25 cellular contexts compared by ENCODE assay signal in genomic region chr3:138854204-138854603, GRCh38. TPM values are rescaled to one million over a fixed set of nuclear protein-coding genes. Genes with fewer than 3 reads are reported as not detected.
DNase-seq lines count a peak whose midpoint lies in the region; ATAC-seq and TF ChIP-seq lines count a peak whose summit lies in the region.
"Had no signal": no experiment of that assay in that cellular context is flagged by ENCODE, and none has a peak within 500 bp of the region (broad histone marks: within the 10 kb centered on the region; RNA-seq: fewer than 3 reads in every experiment).

No MANE protein-coding gene starts in this region.

- no peaks in the 10 kb centered on the region for H4K20me1 ChIP-seq in hepatocyte (ENCODE audit: insufficient read depth, poor library complexity, severe bottlenecking)

- no peak for DNase-seq in left ventricle myocardium superior
- DNase-seq in cardiac septum (ENCODE audit: low spot score), result no peak
- no peak for DNase-seq in T-helper 17 cell
- DNase-seq in hepatocyte (ENCODE audit: low spot score), result no peak
- DNase-seq in gastrocnemius medialis, result no peak
- DNase-seq: Caco-2; CD8-positive, alpha-beta T cell; GDM1; HCEC 1CT; NCI-H1048; NCI-H1417; NCI-H187; NCI-H2081 treated with DMSO at 0.1 percent for 48 hours; NCI-H446; NCI-H69; SIG-M5 had no signal

- H3K4me3 ChIP-seq in hepatocyte (no peak overlapping the region), gastrocnemius medialis (no peak overlapping the region)
- H3K4me3 ChIP-seq: GM12878, SK-N-MC had no signal

- H2AFZ ChIP-seq in hepatocyte, result no peak overlapping the region

- H3K27me3 Mint-ChIP-seq in T-helper 17 cell, result peaks cover 5% of the 10 kb centered on the region
- H3K27me3 Mint-ChIP-seq: IgD-negative memory B cell had no signal

- H3K27me3 ChIP-seq in hepatocyte (no peaks in the 10 kb centered on the region), gastrocnemius medialis (no peaks in the 10 kb centered on the region)

- ATAC-seq in left ventricle myocardium superior (peak; percentile 57), T-helper 17 cell (no peak), gastrocnemius medialis (peak; percentile 53 to 54), GM21723 (IDR thresholded peaks at IDR 0.05; ENCODE audit: unreplicated experiment) (no peak), HG03460 (IDR thresholded peaks at IDR 0.05; ENCODE audit: unreplicated experiment) (no peak), HG02763 (IDR thresholded peaks at IDR 0.05; ENCODE audit: unreplicated experiment) (no peak)
- ATAC-seq: CD8-positive, alpha-beta T cell; GM12878; Panc1 had no signal

- TF ChIP-seq POLR2A in gastrocnemius medialis (IDR thresholded peaks at IDR 0.05), result no peak

- H3K36me3 ChIP-seq in hepatocyte (replicated peaks; ENCODE audit: insufficient read depth, low read depth), result no peaks in the 10 kb centered on the region
- H3K36me3 ChIP-seq in gastrocnemius medialis, result no peaks in the 10 kb centered on the region

- H3K4me1 Mint-ChIP-seq in T-helper 17 cell, result no peaks in the 10 kb centered on the region

- 79% methylated on average over 3 of the region's 3 CpGs for WGBS in hepatocyte (ENCODE audit: low lambda C conversion rate, missing lambda C conversion rate)

- peak overlapping the region; percentile 59 for H3K27ac ChIP-seq in hepatocyte
- H3K27ac ChIP-seq in gastrocnemius medialis, result no peak overlapping the region
- H3K27ac ChIP-seq: C4-2B, RWPE1, SK-N-MC had no signal

- no peak overlapping the region for H3K4me2 ChIP-seq in hepatocyte

- in situ Hi-C loops in gastrocnemius medialis (cut with MboI; ENCODE audit: low sequenced_read_pairs in 4 of 4), result no loop called here

- no peak for TF ChIP-seq CTCF in hepatocyte (IDR thresholded peaks at IDR 0.05; ENCODE audit: poor library complexity)
- TF ChIP-seq CTCF in gastrocnemius medialis (IDR thresholded peaks at IDR 0.05 in 4 of 5, conservative IDR thresholded peaks at IDR 0.05 in 1 of 5), result no peak

- intact Hi-C loops in left ventricle myocardium superior (cut with micrococcal nuclease), result no loop called here
- intact Hi-C loops in cardiac septum (cut with DNase I), result no loop called here
- intact Hi-C loops in gastrocnemius medialis (cut with DNase I; ENCODE audit: low total_unique reads), result no loop called here

- no peaks in the 10 kb centered on the region for H3K36me3 Mint-ChIP-seq in T-helper 17 cell (ENCODE audit: low read depth)
- H3K36me3 Mint-ChIP-seq: CD8-positive, alpha-beta T cell; IgD-negative memory B cell had no signal

- H3K27ac Mint-ChIP-seq in T-helper 17 cell, result peak overlapping the region; percentile 54
- H3K27ac Mint-ChIP-seq: CD8-positive, alpha-beta T cell; IgD-negative memory B cell had no signal

- H3K9me2 ChIP-seq in hepatocyte (replicated peaks; ENCODE audit: insufficient read depth), result no peaks in the 10 kb centered on the region

- H3K4me3 Mint-ChIP-seq in T-helper 17 cell, result no peak overlapping the region
- H3K4me3 Mint-ChIP-seq: CD8-positive, alpha-beta T cell; IgD-negative memory B cell had no signal

- H3K79me2 ChIP-seq in hepatocyte, result no peaks in the 10 kb centered on the region

- no peaks in the 10 kb centered on the region for H3K9me3 ChIP-seq in T-helper 17 cell (ENCODE audit: control insufficient read depth, low read length, poor library complexity, severe bottlenecking)
- H3K9me3 ChIP-seq in hepatocyte (ENCODE audit: low read depth), result no peaks in the 10 kb centered on the region
- no peaks in the 10 kb centered on the region for H3K9me3 ChIP-seq in gastrocnemius medialis
- H3K9me3 ChIP-seq: Caco-2 had no signal

- H3K4me1 ChIP-seq in hepatocyte (ENCODE audit: insufficient read depth), result no peaks in the 10 kb centered on the region
- no peaks in the 10 kb centered on the region for H3K4me1 ChIP-seq in gastrocnemius medialis
- H3K4me1 ChIP-seq: Caco-2 had no signal

RNA-seq across cellular contexts. Expression of gene PIK3CB, which starts 19.5 kb away (rescaled TPM):
- total RNA-seq in left ventricle myocardium superior (33.3 TPM), cardiac septum (26.1 TPM), T-helper 17 cell (10 to 100 TPM; 26.5 to 36.2 TPM), hepatocyte (21.3 and 23.0 TPM in 2 replicates), gastrocnemius medialis (10 to 100 TPM; 24.9 to 94.7 (median 36.8) TPM)
- 14.3 and 16.0 TPM in 2 replicates for polyA plus RNA-seq in hepatocyte

Comparison
In these comparisons a context has a peak if more than half of its experiments do, and no peak if none do; other contexts are left out.
1. ATAC-seq: peak in left ventricle myocardium superior (single experiment) and gastrocnemius medialis (2 of 2); none in T-helper 17 cell (single experiment), GM21723 (single experiment), HG03460 (single experiment) and HG02763 (single experiment).